In genomic region chr21:39788383-39788782, GRCh38 we compare ENCODE assay signal across 8 cellular contexts. TPM values are rescaled to one million over a fixed set of nuclear protein-coding genes. Genes with fewer than 3 reads are reported as not detected.
DNase-seq lines count a peak whose midpoint lies in the region; ATAC-seq and TF ChIP-seq lines count a peak whose summit lies in the region.

No MANE protein-coding gene starts in this region.

- H3K36me3 Mint-ChIP-seq in activated CD4-positive, alpha-beta T cell treated with anti-CD3 and anti-CD28 coated beads for 36 hours (ENCODE audit: low read depth) = no peaks in the 10 kb centered on the region

- DNase-seq in AG09309 (ENCODE audit: low read depth) (peak; percentile 38), SJCRH30 (peak; percentile 96 to 98), fibroblast of villous mesenchyme (ENCODE audit: low read depth) (peak; percentile 28)
- DNase-seq in activated CD4-positive, alpha-beta T cell treated with anti-CD3 and anti-CD28 coated beads for 36 hours = no peak
- DNase-seq in effector memory CD4-positive, alpha-beta T cell = no peak

- CTCF ChIA-PET in activated CD4-positive, alpha-beta T cell treated with anti-CD3 and anti-CD28 coated beads for 36 hours (lab: Charles Lee) = no interaction called here

- H3K36me3 ChIP-seq in SJCRH30 (no peaks in the 10 kb centered on the region), neuron (ENCODE audit: insufficient read depth, low read length) (no peaks in the 10 kb centered on the region)
- H3K36me3 ChIP-seq in effector memory CD4-positive, alpha-beta T cell (ENCODE audit: control insufficient read depth, insufficient read depth, low read length) = no peaks in the 10 kb centered on the region

- no peaks in the 10 kb centered on the region for H3K27me3 ChIP-seq in SJCRH30
- no peaks in the 10 kb centered on the region for H3K27me3 ChIP-seq in neuron (ENCODE audit: insufficient read depth, low read length)
- H3K27me3 ChIP-seq in effector memory CD4-positive, alpha-beta T cell (replicated peaks; ENCODE audit: control insufficient read depth, insufficient read depth, low read length, poor library complexity, severe bottlenecking) = no peaks in the 10 kb centered on the region

- H3K4me3 ChIP-seq in AG09309 (ENCODE audit: control insufficient read depth, low read depth, low read length) = no peak overlapping the region
- peak overlapping the region; percentile 40 for H3K4me3 ChIP-seq in SJCRH30
- H3K4me3 ChIP-seq in fibroblast of villous mesenchyme (ENCODE audit: low read depth, low read length) = no peak overlapping the region
- H3K4me3 ChIP-seq in neuron (ENCODE audit: low read length) = peak overlapping the region; percentile 23
- H3K4me3 ChIP-seq in effector memory CD4-positive, alpha-beta T cell (ENCODE audit: insufficient read depth, low read depth, low read length, poor library complexity, severe bottlenecking) = no peak overlapping the region

- intact Hi-C loops in activated CD4-positive, alpha-beta T cell treated with anti-CD3 and anti-CD28 coated beads for 36 hours (cut with DNase I, micrococcal nuclease) = no loop called here

- no peaks in the 10 kb centered on the region for H3K4me1 Mint-ChIP-seq in activated CD4-positive, alpha-beta T cell treated with anti-CD3 and anti-CD28 coated beads for 36 hours

- POLR2A ChIA-PET in activated CD4-positive, alpha-beta T cell treated with anti-CD3 and anti-CD28 coated beads for 36 hours (lab: Charles Lee) = no interaction called here

- H3K9me3 ChIP-seq in SJCRH30 (replicated peaks) = no peaks in the 10 kb centered on the region
- no peaks in the 10 kb centered on the region for H3K9me3 ChIP-seq in neuron (ENCODE audit: low read length)
- no peaks in the 10 kb centered on the region for H3K9me3 ChIP-seq in effector memory CD4-positive, alpha-beta T cell (ENCODE audit: control insufficient read depth, low read length)

- H3K27me3 Mint-ChIP-seq in activated CD4-positive, alpha-beta T cell treated with anti-CD3 and anti-CD28 coated beads for 36 hours = no peaks in the 10 kb centered on the region

- peak overlapping the region; percentile 51 for H3K27ac ChIP-seq in SJCRH30
- H3K27ac ChIP-seq in effector memory CD4-positive, alpha-beta T cell (ENCODE audit: insufficient read depth, low read length, poor library complexity, severe bottlenecking) = no peak overlapping the region

- peak overlapping the region; percentile 1 for H2AFZ ChIP-seq in neuron (ENCODE audit: low read depth, low read length)

- ATAC-seq in GM21723 (IDR thresholded peaks at IDR 0.05; ENCODE audit: unreplicated experiment) = no peak
- no peak for ATAC-seq in activated CD4-positive, alpha-beta T cell treated with anti-CD3 and anti-CD28 coated beads for 36 hours

- no peaks in the 10 kb centered on the region for H3K9me3 Mint-ChIP-seq in activated CD4-positive, alpha-beta T cell treated with anti-CD3 and anti-CD28 coated beads for 36 hours (ENCODE audit: low read depth)

- no peak overlapping the region for H3K4me3 Mint-ChIP-seq in activated CD4-positive, alpha-beta T cell treated with anti-CD3 and anti-CD28 coated beads for 36 hours

- H3K27ac Mint-ChIP-seq in activated CD4-positive, alpha-beta T cell treated with anti-CD3 and anti-CD28 coated beads for 36 hours = no peak overlapping the region

- TF ChIP-seq CTCF in AG09309 (IDR thresholded peaks at IDR 0.05; ENCODE audit: control insufficient read depth, insufficient read depth, low read depth, low read length, missing control alignments) (peak; percentile 84), LNCAP (IDR thresholded peaks at IDR 0.05) (peak; percentile 98), fibroblast of villous mesenchyme (IDR thresholded peaks at IDR 0.05; ENCODE audit: insufficient read depth, low read depth, low read length) (peak; percentile 47)

- H3K4me1 ChIP-seq in SJCRH30 (peaks cover 4% of the 10 kb centered on the region; the same call in 1 of the 2 replicates), neuron (ENCODE audit: insufficient read depth, low read length) (peaks cover 6% of the 10 kb centered on the region)
- no peaks in the 10 kb centered on the region for H3K4me1 ChIP-seq in effector memory CD4-positive, alpha-beta T cell (ENCODE audit: control insufficient read depth, insufficient read depth, low read length, poor library complexity, severe bottlenecking)

RNA-seq across cellular contexts. Expression of gene IGSF5, which starts 43.4 kb away (rescaled TPM):
- 2.9 and 4.1 TPM in 2 replicates for total RNA-seq in SJCRH30 (2014; rRNA removed; shearing (Covaris generic))
- 0.32 TPM in 1 of 2 replicates, not detected in the other for total RNA-seq in fibroblast of villous mesenchyme
- not detected for total RNA-seq in activated CD4-positive, alpha-beta T cell treated with anti-CD3 and anti-CD28 coated beads for 36 hours

Comparison
In these comparisons a context has a peak if more than half of its experiments do, and no peak if none do; other contexts are left out.
1. DNase-seq: peak in AG09309 (single experiment), SJCRH30 (2 of 2) and fibroblast of villous mesenchyme (single experiment); none in activated CD4-positive, alpha-beta T cell treated with anti-CD3 and anti-CD28 coated beads for 36 hours (single experiment) and effector memory CD4-positive, alpha-beta T cell (0 of 3).
2. H3K4me3 ChIP-seq: peak in SJCRH30 (single experiment) and neuron (single experiment); none in AG09309 (single experiment), fibroblast of villous mesenchyme (single experiment) and effector memory CD4-positive, alpha-beta T cell (single experiment).
3. CTCF ChIP-seq: peak in every context shown above with its lines; median percentile 98 in LNCAP; 84 in AG09309; 47 in fibroblast of villous mesenchyme.